21 cellular contexts compared by ENCODE assay signal in genomic region chr16:59169168-59169567, GRCh38.
DNase-seq lines count a peak whose midpoint lies in the region; ATAC-seq, FAIRE-seq and TF ChIP-seq lines count a peak whose summit lies in the region.
"Had no signal": no experiment of that assay in that cellular context is flagged by ENCODE, and none has a peak within 500 bp of the region (broad histone marks: within the 10 kb centered on the region; RNA-seq: fewer than 3 reads in every experiment).

No MANE protein-coding gene starts in this region.

- H2BK5ac ChIP-seq in H9 (ENCODE audit: insufficient read length, low read length) (no peak overlapping the region), mesendoderm (ENCODE audit: low read length) (no peak overlapping the region)

- H3K4me2 ChIP-seq in H9 (ENCODE audit: insufficient read depth, insufficient read length, low read length) (no peak overlapping the region), mesendoderm (ENCODE audit: low read length) (no peak overlapping the region), HepG2 (ENCODE audit: low read depth, low read length) (no peak overlapping the region)
- H3K4me2 ChIP-seq: KMS-11 had no signal

- no peak overlapping the region for H3K27ac ChIP-seq in H9 (ENCODE audit: insufficient read length, low read depth, low read length)
- no peak overlapping the region for H3K27ac ChIP-seq in mesendoderm (ENCODE audit: low read depth, low read length)
- H3K27ac ChIP-seq in HepG2 (ENCODE audit: extremely low read length, insufficient read depth, low read length), result no peak overlapping the region
- H3K27ac ChIP-seq: C4-2B, KMS-11, Peyer's patch, SJSA1 had no signal

- no peak overlapping the region for H3K9ac ChIP-seq in H9 (ENCODE audit: extremely low read depth, insufficient read length, low read length)
- no peak overlapping the region for H3K9ac ChIP-seq in mesendoderm (ENCODE audit: low read length)
- no peak overlapping the region for H3K9ac ChIP-seq in HepG2 (ENCODE audit: insufficient read depth, low read depth, low read length)
- H3K9ac ChIP-seq: KMS-11 had no signal

- no peak overlapping the region for H4K5ac ChIP-seq in H9 (ENCODE audit: insufficient read length, low read depth, low read length)
- no peak overlapping the region for H4K5ac ChIP-seq in mesendoderm (ENCODE audit: low read length)

- H4K8ac ChIP-seq in H9 (replicated peaks; ENCODE audit: insufficient read length, low read depth, low read length), result no peak overlapping the region
- no peak overlapping the region for H4K8ac ChIP-seq in mesendoderm (ENCODE audit: low read depth, low read length)

- H3K36me3 Mint-ChIP-seq in H9 (ENCODE audit: insufficient read depth in 1 of 3, low read depth in 3 of 3) (peaks cover 0 to 6% (median 0%) of the 10 kb centered on the region in 3 experiments; a peak in 2 of 7 replicates), WTC11 (0 out of 2 replicates have a peak, but pooled peaks cover 5% of the 10 kb centered on the region)
- H3K36me3 Mint-ChIP-seq: CD8-positive, alpha-beta memory T cell had no signal

- H3K79me2 ChIP-seq in H9 (ENCODE audit: insufficient read depth, low read length) (no peaks in the 10 kb centered on the region), mesendoderm (ENCODE audit: control insufficient read depth, insufficient read depth, low read length) (no peaks in the 10 kb centered on the region), HepG2 (ENCODE audit: insufficient read depth, low read length) (no peaks in the 10 kb centered on the region)

- H3K23me2 ChIP-seq in H9 (ENCODE audit: insufficient read length, low read depth, low read length, poor library complexity, severe bottlenecking), result no peaks in the 10 kb centered on the region

- TF ChIP-seq POLR2A in HepG2 (IDR thresholded peaks at IDR 0.05; ENCODE audit: insufficient read depth in 1 of 2, low read depth in 2 of 2, low read length in 2 of 2), result no peak

- H3K56ac ChIP-seq in H9 (ENCODE audit: insufficient read length, low read depth, low read length) (no peak overlapping the region), mesendoderm (ENCODE audit: low read length) (no peak overlapping the region)

- H3K79me1 ChIP-seq in H9 (ENCODE audit: insufficient read depth, low read depth, low read length, poor library complexity, severe bottlenecking) (no peaks in the 10 kb centered on the region), mesendoderm (ENCODE audit: low read length) (no peaks in the 10 kb centered on the region)

- H3K9me3 ChIP-seq in H9 (ENCODE audit: control insufficient read depth, low read depth, low read length) (no peaks in the 10 kb centered on the region), HepG2 (ENCODE audit: low read length) (no peaks in the 10 kb centered on the region)
- H3K9me3 ChIP-seq: Peyer's patch, SJSA1 had no signal

- FAIRE-seq in HepG2 (lab: Jason Lieb, UNC), result no peak

- H3K9me3 Mint-ChIP-seq in H9 (peaks cover 6 to 7% of the 10 kb centered on the region in 2 experiments), WTC11 (peaks cover 18% of the 10 kb centered on the region)

- H2BK12ac ChIP-seq in H9 (ENCODE audit: insufficient read length, low read depth, low read length), result no peak overlapping the region

- H2AFZ ChIP-seq in H9 (ENCODE audit: low read length) (no peak overlapping the region), HepG2 (ENCODE audit: low read length) (no peak overlapping the region)

- peaks cover 45 to 49% of the 10 kb centered on the region in 2 experiments for H3K4me1 Mint-ChIP-seq in H9
- H3K4me1 Mint-ChIP-seq in WTC11, result peaks cover 46% of the 10 kb centered on the region
- H3K4me1 Mint-ChIP-seq: CD8-positive, alpha-beta memory T cell had no signal

- intact Hi-C loops in HepG2 (cut with micrococcal nuclease; ENCODE audit: unreplicated experiment), result no loop called here

- H3K36me3 ChIP-seq in mesendoderm (ENCODE audit: control insufficient read depth, insufficient read depth, low read length) (no peaks in the 10 kb centered on the region), HepG2 (replicated peaks in 1 of 2; ENCODE audit: control insufficient read depth in 1 of 2, insufficient read depth in 2 of 2, low read length in 2 of 2) (no peaks in the 10 kb centered on the region)
- H3K36me3 ChIP-seq: Peyer's patch, SJSA1 had no signal

- no CpG with 5 or more reads among the region's 4 CpGs for WGBS in H9 (ENCODE audit: extremely low coverage, insufficient read length, low lambda C conversion rate)
- WGBS in mesendoderm (ENCODE audit: extremely low coverage, insufficient coverage, low lambda C conversion rate), result no CpG with 5 or more reads among the region's 4 CpGs
- 16% methylated on average over 4 of the region's 4 CpGs for WGBS in HepG2 (ENCODE audit: low lambda C conversion rate)

- in situ Hi-C loops in HepG2 (cut with HindIII; ENCODE audit: extremely low pct_ligation_motif_present, low pct_unique_long_range_greater_than_20kb), result no loop called here

- DNase-seq in DMS79 treated with DMSO at 0.1 percent for 48 hours (lab: John Stamatoyannopoulos, UW) (peak; percentile 1), DMS79 (lab: John Stamatoyannopoulos, UW) (no peak), H9 (no peak), WTC11 (ENCODE audit: low spot score) (no peak), mesendoderm (peak; percentile 62), NAMALWA (ENCODE audit: low spot score) (no peak), HepG2 (ENCODE audit: low spot score) (no peak), HCEC 1CT (no peak)
- DNase-seq: 8988T; CD8-positive, alpha-beta memory T cell; H7; IMR-90; NCI-H1417 treated with DMSO at 0.1 percent for 48 hours; NCI-H187; NCI-H446 treated with DMSO at 0.1 percent for 48 hours; NCI-H526 treated with DMSO at 0.1 percent for 48 hours; NK-92 treated with Interleukin-12 subunit alpha and Interleukin-12 subunit beta, amount 100 ng/mL, for 24 hours; Peyer's patch had no signal

- H4K91ac ChIP-seq in H9 (ENCODE audit: insufficient read length, low read depth, low read length), result no peak overlapping the region

- TF ChIP-seq EP300 in HepG2 (IDR thresholded peaks at IDR 0.05; ENCODE audit: low read depth in 2 of 2, low read length in 2 of 2), result no peak
- no peak for TF ChIP-seq EP300 in HepG2 (CRISPR knock-in tag; IDR thresholded peaks at IDR 0.05; ENCODE audit: borderline replicate concordance)

- H3K23ac ChIP-seq in H9 (ENCODE audit: insufficient read length, low read depth, low read length) (no peak overlapping the region), mesendoderm (ENCODE audit: low read length) (no peak overlapping the region)

- H3K27me3 Mint-ChIP-seq in H9 (ENCODE audit: low read depth) (no peaks in the 10 kb centered on the region), WTC11 (ENCODE audit: low read depth) (no peaks in the 10 kb centered on the region)
- H3K27me3 Mint-ChIP-seq: CD8-positive, alpha-beta memory T cell had no signal

- H3K18ac ChIP-seq in H9 (ENCODE audit: insufficient read length, low read depth, low read length), result no peak overlapping the region
- H3K18ac ChIP-seq in mesendoderm (ENCODE audit: low read length), result no peak overlapping the region

- no peak overlapping the region for H3T11ph ChIP-seq in H9 (ENCODE audit: low read length)

- H3K4me1 ChIP-seq in H9 (ENCODE audit: insufficient read depth, low read length) (no peaks in the 10 kb centered on the region; the same call in 1 of the 2 replicates), mesendoderm (ENCODE audit: control insufficient read depth, low read depth, low read length) (peaks cover 2% of the 10 kb centered on the region), HepG2 (ENCODE audit: insufficient read depth, low read length) (no peaks in the 10 kb centered on the region)
- H3K4me1 ChIP-seq: Peyer's patch, SJSA1 had no signal

- TF ChIP-seq CTCF in H9 (conservative IDR thresholded peaks at IDR 0.05), result no peak
- no peak for TF ChIP-seq CTCF in WTC11 (IDR thresholded peaks at IDR 0.05)
- no peak for TF ChIP-seq CTCF in HepG2 (CRISPR knock-in tag; IDR thresholded peaks at IDR 0.05)

- CTCF ChIA-PET in WTC11 (lab: Charles Lee) (interaction anchor here (0.6 kb wide), 1 partner anchor 20 kb away, joined by 3 read pairs; no protein-coding TSS in a partner anchor), HepG2 (lab: Yijun Ruan, JAX; ENCODE audit: low intra/inter-chr PET ratio, low total read pairs) (no interaction called here)

- H2AK5ac ChIP-seq in H9 (ENCODE audit: insufficient read length, low read length) (no peak overlapping the region), mesendoderm (ENCODE audit: low read length) (no peak overlapping the region)

- H2BK15ac ChIP-seq in H9 (ENCODE audit: low read depth, low read length) (no peak overlapping the region), mesendoderm (replicated peaks; ENCODE audit: low read depth) (no peak overlapping the region)

- H3K4me3 ChIP-seq in mesendoderm (ENCODE audit: low read length), result no peak overlapping the region
- H3K4me3 ChIP-seq in HepG2 (replicated peaks in 1 of 3; ENCODE audit: insufficient read depth in 1 of 3, low read depth in 2 of 3, low read length in 3 of 3), result no peak overlapping the region
- H3K4me3 ChIP-seq: Peyer's patch, SJSA1 had no signal

- no TSS peak for BruUV-seq in HepG2 (replicated peaks; lab: Mats Ljungman, UMichigan)

- H3K14ac ChIP-seq in H9 (ENCODE audit: insufficient read depth, low read length), result no peak overlapping the region

- H3K4ac ChIP-seq in H9 (ENCODE audit: low read depth, low read length), result no peak overlapping the region
- no peak overlapping the region for H3K4ac ChIP-seq in mesendoderm (ENCODE audit: low read depth, low read length)

- H3K4me3 Mint-ChIP-seq in H9, result no peak overlapping the region
- H3K4me3 Mint-ChIP-seq in WTC11, result no peak overlapping the region
- H3K4me3 Mint-ChIP-seq: CD8-positive, alpha-beta memory T cell had no signal

- H3K27me3 ChIP-seq in H9 (ENCODE audit: insufficient read depth, low read length) (no peaks in the 10 kb centered on the region), mesendoderm (ENCODE audit: insufficient read depth, low read length, poor library complexity) (no peaks in the 10 kb centered on the region), HepG2 (ENCODE audit: control insufficient read depth in 1 of 2, insufficient read depth in 2 of 2, low read length in 2 of 2) (no peaks in the 10 kb centered on the region)
- H3K27me3 ChIP-seq: Peyer's patch, SJSA1 had no signal

- H4K20me1 ChIP-seq in H9 (ENCODE audit: control insufficient read depth, insufficient read depth, insufficient read length) (no peaks in the 10 kb centered on the region), HepG2 (ENCODE audit: insufficient read depth, low read length) (no peaks in the 10 kb centered on the region)

- ATAC-seq in WTC11, result no peak
- ATAC-seq in HepG2, result no peak

- H2BK120ac ChIP-seq in H9 (ENCODE audit: low read depth, low read length, poor library complexity, severe bottlenecking), result no peak overlapping the region
- no peak overlapping the region for H2BK120ac ChIP-seq in mesendoderm (ENCODE audit: low read depth, low read length)

- no peak overlapping the region for H2BK20ac ChIP-seq in H9 (ENCODE audit: low read depth, low read length, poor library complexity, severe bottlenecking)

- no peak for TF ChIP-seq RAD21 in HepG2 (CRISPR knock-in tag; IDR thresholded peaks at IDR 0.05)

- POLR2A ChIA-PET in WTC11 (lab: Charles Lee) (no interaction called here), HepG2 (lab: Yijun Ruan, JAX) (no interaction called here)

- peak overlapping the region in 2 of 3 experiments; percentile 71 to 74; a peak in 5 of 7 replicates for H3K27ac Mint-ChIP-seq in H9
- peak overlapping the region; percentile 44 for H3K27ac Mint-ChIP-seq in WTC11
- H3K27ac Mint-ChIP-seq: CD8-positive, alpha-beta memory T cell had no signal

TF ChIP-seq in WTC11, 78 proteins besides CTCF, POLR2A, EP300 and RAD21 (continues in another document):
- no peak for TF ChIP-seq GABPB1 (CRISPR knock-in tag; IDR thresholded peaks at IDR 0.05)

Comparison
In these comparisons a context has a peak if more than half of its experiments do, and no peak if none do; other contexts are left out.
1. DNase-seq: peak in DMS79 treated with DMSO at 0.1 percent for 48 hours (single experiment) and mesendoderm (single experiment); none in DMS79 (single experiment), H9 (single experiment), WTC11 (single experiment), NAMALWA (single experiment), HepG2 (single experiment) and HCEC 1CT (single experiment).